ENCODE assay signal across 36 cellular contexts in genomic region chr2:209563453-209563852, GRCh38.
"Had no signal": no experiment of that assay in that cellular context is flagged by ENCODE, and none has a peak within 500 bp of the region (broad histone marks: within the 10 kb centered on the region; RNA-seq: fewer than 3 reads in every experiment).

No MANE protein-coding gene starts in this region.

- H3K27ac ChIP-seq: ascending aorta, cardiac muscle cell, VCaP had no signal

- H3K27me3 Mint-ChIP-seq: activated CD4-positive, alpha-beta memory T cell treated with anti-CD3 and anti-CD28 coated beads, Interleukin-2, amount 10 ng/mL, durations not matched to agents 7 days and 5 days; activated CD4-positive, alpha-beta T cell treated with anti-CD3 and anti-CD28 coated beads, Interleukin-2, amount 10 ng/mL, durations not matched to agents 7 days and 5 days; activated CD8-positive, alpha-beta memory T cell treated with anti-CD3 and anti-CD28 coated beads, Interleukin-2, amount 10 ng/mL, durations not matched to agents 7 days and 5 days; activated naive CD4-positive, alpha-beta T cell treated with anti-CD3 and anti-CD28 coated beads, Interleukin-2, amount 10 ng/mL, durations not matched to agents 7 days and 5 days; activated naive CD4-positive, alpha-beta T cell treated with anti-CD3 and anti-CD28 coated beads, Interleukin-2, amount 50 U/mL, for 24 hours; activated naive CD8-positive, alpha-beta T cell; activated naive CD8-positive, alpha-beta T cell treated with anti-CD3 and anti-CD28 coated beads, Interleukin-2, amount 10 ng/mL, durations not matched to agents 7 days and 5 days; activated naive CD8-positive, alpha-beta T cell treated with anti-CD3 and anti-CD28 coated beads, Interleukin-2, amount 50 U/mL, for 24 hours; activated T-cell treated with anti-CD3 and anti-CD28 coated beads, Interleukin-2, amount 50 U/mL, for 24 hours; brain; central memory CD8-positive, alpha-beta T cell had no signal

- H3K4me1 ChIP-seq: ascending aorta had no signal

- H3K36me3 Mint-ChIP-seq: activated CD8-positive, alpha-beta memory T cell treated with anti-CD3 and anti-CD28 coated beads, Interleukin-2, amount 10 ng/mL, durations not matched to agents 7 days and 5 days; activated naive CD4-positive, alpha-beta T cell treated with anti-CD3 and anti-CD28 coated beads, Interleukin-2, amount 10 ng/mL, durations not matched to agents 7 days and 5 days; activated naive CD4-positive, alpha-beta T cell treated with anti-CD3 and anti-CD28 coated beads, Interleukin-2, amount 50 U/mL, for 24 hours; activated naive CD8-positive, alpha-beta T cell; activated naive CD8-positive, alpha-beta T cell treated with anti-CD3 and anti-CD28 coated beads, Interleukin-2, amount 10 ng/mL, durations not matched to agents 7 days and 5 days had no signal

- H3K27me3 ChIP-seq: ascending aorta, cardiac muscle cell had no signal

- H3K36me3 ChIP-seq: ascending aorta, cardiac muscle cell had no signal

- H3K4me3 Mint-ChIP-seq: activated CD4-positive, alpha-beta memory T cell treated with anti-CD3 and anti-CD28 coated beads, Interleukin-2, amount 10 ng/mL, durations not matched to agents 7 days and 5 days; activated CD4-positive, alpha-beta T cell treated with anti-CD3 and anti-CD28 coated beads for 36 hours; activated CD4-positive, alpha-beta T cell treated with anti-CD3 and anti-CD28 coated beads, Interleukin-2, amount 10 ng/mL, durations not matched to agents 7 days and 5 days; activated CD8-positive, alpha-beta memory T cell treated with anti-CD3 and anti-CD28 coated beads, Interleukin-2, amount 10 ng/mL, durations not matched to agents 7 days and 5 days; activated CD8-positive, alpha-beta T cell treated with anti-CD3 and anti-CD28 coated beads, Interleukin-2, amount 10 ng/mL, durations not matched to agents 7 days and 5 days; activated naive CD4-positive, alpha-beta T cell treated with anti-CD3 and anti-CD28 coated beads, Interleukin-2, amount 10 ng/mL, durations not matched to agents 7 days and 5 days; activated naive CD4-positive, alpha-beta T cell treated with anti-CD3 and anti-CD28 coated beads, Interleukin-2, amount 50 U/mL, for 24 hours; activated naive CD8-positive, alpha-beta T cell; activated naive CD8-positive, alpha-beta T cell treated with anti-CD3 and anti-CD28 coated beads, Interleukin-2, amount 10 ng/mL, durations not matched to agents 7 days and 5 days; activated naive CD8-positive, alpha-beta T cell treated with anti-CD3 and anti-CD28 coated beads, Interleukin-2, amount 50 U/mL, for 24 hours; activated T-cell treated with anti-CD3 and anti-CD28 coated beads, Interleukin-2, amount 50 U/mL, for 24 hours; brain; central memory CD8-positive, alpha-beta T cell; T-helper 1 cell treated with Interleukin-12 subunit alpha and Interleukin-12 subunit beta and Interleukin-4 antibody, amounts not matched to agents 30 μg/mL and 1 μg/mL, for 36 hours; T-helper 2 cell treated with Interferon-gamma antibody and Interleukin-4, amounts not matched to agents 5 μg/mL and 100 μg/mL, for 36 hours had no signal

- H3K9me3 ChIP-seq: ascending aorta had no signal

- DNase-seq: activated CD4-positive, alpha-beta memory T cell treated with anti-CD3 and anti-CD28 coated beads, Interleukin-2, amount 10 ng/mL, durations not matched to agents 7 days and 5 days; activated CD4-positive, alpha-beta T cell treated with anti-CD3 and anti-CD28 coated beads for 1 hour; activated CD4-positive, alpha-beta T cell treated with anti-CD3 and anti-CD28 coated beads for 36 hours; activated CD4-positive, alpha-beta T cell treated with anti-CD3 and anti-CD28 coated beads for 48 hours; activated CD4-positive, alpha-beta T cell treated with anti-CD3 and anti-CD28 coated beads, Interleukin-2, amount 10 ng/mL, durations not matched to agents 7 days and 5 days; activated CD4-positive, alpha-beta T cell treated with anti-CD3 and anti-CD28 coated beads, Interleukin-2, amount 50 U/mL, for 48 hours; activated CD4-positive, CD25-positive, alpha-beta regulatory T cell; activated CD8-positive, alpha-beta memory T cell treated with anti-CD3 and anti-CD28 coated beads for 24 hours; activated CD8-positive, alpha-beta memory T cell treated with anti-CD3 and anti-CD28 coated beads, Interleukin-2, amount 10 ng/mL, durations not matched to agents 7 days and 5 days; activated CD8-positive, alpha-beta memory T cell treated with anti-CD3 and anti-CD28 coated beads, Interleukin-2, amount 50 U/mL, for 48 hours; activated CD8-positive, alpha-beta T cell treated with anti-CD3 and anti-CD28 coated beads, Interleukin-2, amount 10 ng/mL, durations not matched to agents 7 days and 5 days; activated effector memory CD4-positive, alpha-beta T cell treated with Interleukin-2 at 50 U/mL for 16 hours; activated gamma-delta T cell; activated naive CD4-positive, alpha-beta T cell treated with anti-CD3 and anti-CD28 coated beads, Interleukin-2, amount 10 ng/mL, durations not matched to agents 7 days and 5 days; activated naive CD4-positive, alpha-beta T cell treated with Interleukin-2 at 50 U/mL for 16 hours; activated naive CD8-positive, alpha-beta T cell treated with anti-CD3 and anti-CD28 coated beads, Interleukin-2, amount 10 ng/mL, durations not matched to agents 7 days and 5 days; activated naive CD8-positive, alpha-beta T cell treated with anti-CD3 and anti-CD28 coated beads, Interleukin-2, amount 50 U/mL, for 24 hours; activated T-cell treated with anti-CD3 and anti-CD28 coated beads, Interleukin-2, amount 50 U/mL, for 24 hours; activated T-cell treated with anti-CD3 and anti-CD28 coated beads, Interleukin-2, amount 50 U/mL, for 48 hours; amygdala; anterior cingulate cortex; caudate nucleus; cerebellar nuclear complex; T-helper 2 cell; T-helper 9 cell had no signal

- H3K27ac Mint-ChIP-seq: activated CD4-positive, alpha-beta memory T cell treated with anti-CD3 and anti-CD28 coated beads, Interleukin-2, amount 10 ng/mL, durations not matched to agents 7 days and 5 days; activated CD4-positive, alpha-beta T cell treated with anti-CD3 and anti-CD28 coated beads for 36 hours; activated CD4-positive, alpha-beta T cell treated with anti-CD3 and anti-CD28 coated beads, Interleukin-2, amount 10 ng/mL, durations not matched to agents 7 days and 5 days; activated CD8-positive, alpha-beta memory T cell treated with anti-CD3 and anti-CD28 coated beads, Interleukin-2, amount 10 ng/mL, durations not matched to agents 7 days and 5 days; activated CD8-positive, alpha-beta T cell treated with anti-CD3 and anti-CD28 coated beads, Interleukin-2, amount 10 ng/mL, durations not matched to agents 7 days and 5 days; activated naive CD4-positive, alpha-beta T cell treated with anti-CD3 and anti-CD28 coated beads, Interleukin-2, amount 10 ng/mL, durations not matched to agents 7 days and 5 days; activated naive CD4-positive, alpha-beta T cell treated with anti-CD3 and anti-CD28 coated beads, Interleukin-2, amount 50 U/mL, for 24 hours; activated naive CD8-positive, alpha-beta T cell; activated naive CD8-positive, alpha-beta T cell treated with anti-CD3 and anti-CD28 coated beads, Interleukin-2, amount 10 ng/mL, durations not matched to agents 7 days and 5 days; activated naive CD8-positive, alpha-beta T cell treated with anti-CD3 and anti-CD28 coated beads, Interleukin-2, amount 50 U/mL, for 24 hours; activated T-cell treated with anti-CD3 and anti-CD28 coated beads, Interleukin-2, amount 50 U/mL, for 24 hours; activated T-helper 2 cell treated with anti-CD3 and anti-CD28 coated beads, Interferon-gamma antibody, Interleukin-2, Interleukin-4, amounts not matched to agents 10 μg/mL and 5 μg/mL and 100 μg/mL, durations not matched to agents 14 hours and 24 hours and 36 hours; T-helper 1 cell treated with Interleukin-12 subunit alpha and Interleukin-12 subunit beta and Interleukin-4 antibody, amounts not matched to agents 30 μg/mL and 1 μg/mL, for 36 hours; T-helper 2 cell treated with Interferon-gamma antibody and Interleukin-4, amounts not matched to agents 5 μg/mL and 100 μg/mL, for 36 hours had no signal

- H3K4me1 Mint-ChIP-seq: activated CD4-positive, alpha-beta memory T cell treated with anti-CD3 and anti-CD28 coated beads, Interleukin-2, amount 10 ng/mL, durations not matched to agents 7 days and 5 days; activated CD4-positive, alpha-beta T cell treated with anti-CD3 and anti-CD28 coated beads for 36 hours; activated CD4-positive, alpha-beta T cell treated with anti-CD3 and anti-CD28 coated beads, Interleukin-2, amount 10 ng/mL, durations not matched to agents 7 days and 5 days; activated CD8-positive, alpha-beta memory T cell treated with anti-CD3 and anti-CD28 coated beads, Interleukin-2, amount 10 ng/mL, durations not matched to agents 7 days and 5 days; activated naive CD4-positive, alpha-beta T cell treated with anti-CD3 and anti-CD28 coated beads, Interleukin-2, amount 10 ng/mL, durations not matched to agents 7 days and 5 days; activated naive CD4-positive, alpha-beta T cell treated with anti-CD3 and anti-CD28 coated beads, Interleukin-2, amount 50 U/mL, for 24 hours; activated naive CD8-positive, alpha-beta T cell treated with anti-CD3 and anti-CD28 coated beads, Interleukin-2, amount 10 ng/mL, durations not matched to agents 7 days and 5 days; activated naive CD8-positive, alpha-beta T cell treated with anti-CD3 and anti-CD28 coated beads, Interleukin-2, amount 50 U/mL, for 24 hours; central memory CD8-positive, alpha-beta T cell had no signal

- ATAC-seq: activated CD4-positive, alpha-beta T cell treated with anti-CD3 and anti-CD28 coated beads for 36 hours; activated CD4-positive, CD25-positive, alpha-beta regulatory T cell treated with anti-CD3 and anti-CD28 coated beads, Interleukin-2, amount 50 U/mL, for 24 hours; activated CD8-positive, alpha-beta memory T cell treated with anti-CD3 and anti-CD28 coated beads, Interleukin-2, amount 10 ng/mL, durations not matched to agents 7 days and 5 days; activated CD8-positive, alpha-beta T cell treated with anti-CD3 and anti-CD28 coated beads, Interleukin-2, amount 10 ng/mL, durations not matched to agents 7 days and 5 days; activated naive CD8-positive, alpha-beta T cell treated with anti-CD3 and anti-CD28 coated beads, Interleukin-2, amount 50 U/mL, for 24 hours had no signal

- H3K9me3 Mint-ChIP-seq: activated CD4-positive, alpha-beta memory T cell treated with anti-CD3 and anti-CD28 coated beads, Interleukin-2, amount 10 ng/mL, durations not matched to agents 7 days and 5 days; activated CD4-positive, alpha-beta T cell treated with anti-CD3 and anti-CD28 coated beads, Interleukin-2, amount 10 ng/mL, durations not matched to agents 7 days and 5 days; activated naive CD4-positive, alpha-beta T cell treated with anti-CD3 and anti-CD28 coated beads, Interleukin-2, amount 10 ng/mL, durations not matched to agents 7 days and 5 days; activated naive CD4-positive, alpha-beta T cell treated with anti-CD3 and anti-CD28 coated beads, Interleukin-2, amount 50 U/mL, for 24 hours; activated naive CD8-positive, alpha-beta T cell treated with anti-CD3 and anti-CD28 coated beads, Interleukin-2, amount 10 ng/mL, durations not matched to agents 7 days and 5 days; activated naive CD8-positive, alpha-beta T cell treated with anti-CD3 and anti-CD28 coated beads, Interleukin-2, amount 50 U/mL, for 24 hours; activated T-cell treated with anti-CD3 and anti-CD28 coated beads, Interleukin-2, amount 50 U/mL, for 24 hours; activated T-helper 2 cell treated with anti-CD3 and anti-CD28 coated beads, Interferon-gamma antibody, Interleukin-2, Interleukin-4, amounts not matched to agents 10 μg/mL and 5 μg/mL and 100 μg/mL, durations not matched to agents 14 hours and 24 hours and 36 hours; brain; central memory CD8-positive, alpha-beta T cell; T-helper 1 cell treated with Interleukin-12 subunit alpha and Interleukin-12 subunit beta and Interleukin-4 antibody, amounts not matched to agents 30 μg/mL and 1 μg/mL, for 36 hours; T-helper 2 cell treated with Interferon-gamma antibody and Interleukin-4, amounts not matched to agents 5 μg/mL and 100 μg/mL, for 36 hours had no signal

- H3K4me3 ChIP-seq: ascending aorta, cardiac muscle cell had no signal
